In the genomic region with DNA sequence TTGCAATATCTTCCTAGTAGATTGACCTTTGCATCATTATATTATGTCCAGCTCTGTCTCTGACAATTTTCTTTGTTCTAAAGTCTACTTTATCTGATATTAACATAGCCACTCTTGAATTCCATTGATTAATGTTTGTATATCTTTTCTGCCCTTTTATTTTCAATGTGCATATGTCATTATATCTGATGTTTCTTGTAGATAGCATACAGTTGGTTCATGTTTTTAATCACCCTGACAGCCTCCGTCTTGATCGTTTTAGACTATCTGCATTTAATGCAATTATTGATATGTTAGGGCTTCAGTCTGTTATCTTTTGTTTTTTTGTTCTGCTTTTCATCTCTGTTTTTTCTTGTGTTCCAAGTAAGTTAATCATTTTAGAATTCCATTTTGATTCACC, we compare ENCODE assay signal across 34 cellular contexts.
"Had no signal": no experiment of that assay in that cellular context is flagged by ENCODE, and none has a peak within 500 bp of the region (broad histone marks: within the 10 kb centered on the region; RNA-seq: fewer than 3 reads in every experiment).

No MANE protein-coding gene starts in this region.

- H3K36me3 ChIP-seq: MG63 had no signal

- DNase-seq: Karpas-422, Kasumi-1, MG63, MM.1S, MV-4-11, NCI-H1048, NCI-H1092, NCI-H1092 treated with DMSO at 0.1 percent for 48 hours, NCI-H1105, NCI-H1105 treated with DMSO at 0.1 percent for 48 hours, NCI-H1417, NCI-H1417 treated with DMSO at 0.1 percent for 48 hours, NCI-H1436, NCI-H1436 treated with DMSO at 0.1 percent for 48 hours, NCI-H146, NCI-H1694, NCI-H1694 treated with DMSO at 0.1 percent for 48 hours, NCI-H187, NCI-H187 treated with DMSO at 0.1 percent for 48 hours, NCI-H1930, NCI-H2029, NCI-H2029 treated with DMSO at 0.1 percent for 48 hours, NCI-H2081, NCI-H2081 treated with DMSO at 0.1 percent for 48 hours, NCI-H2107, NCI-H2171, NCI-H2171 treated with DMSO at 0.1 percent for 48 hours, NCI-H2227 treated with DMSO at 0.1 percent for 48 hours, NCI-H226, NCI-H345, NCI-H446, NCI-H446 treated with DMSO at 0.1 percent for 48 hours, NCI-H510A, NCI-H510A treated with DMSO at 0.1 percent for 48 hours had no signal

- H3K4me3 ChIP-seq: MG63 had no signal

- H3K27me3 ChIP-seq: MG63 had no signal

- H3K9me3 ChIP-seq: MG63 had no signal
